1 cellular context compared by ENCODE assay signal in genomic region chr12:54389536-54390175, GRCh38.
TF ChIP-seq lines count a peak whose summit lies in the region.

No MANE protein-coding gene starts in this region.

TF ChIP-seq in H1, 55 proteins besides CTCF, POLR2A, EP300 and RAD21:
- no peak for TF ChIP-seq SIX5 (IDR thresholded peaks at IDR 0.05; ENCODE audit: low read depth, low read length)
- no peak for TF ChIP-seq CTBP2 (IDR thresholded peaks at IDR 0.05; ENCODE audit: borderline replicate concordance, insufficient read depth, insufficient read length, low read length)
- TF ChIP-seq ASH2L (IDR thresholded peaks at IDR 0.05; ENCODE audit: low read length), result no peak
- TF ChIP-seq, protein P1, sequence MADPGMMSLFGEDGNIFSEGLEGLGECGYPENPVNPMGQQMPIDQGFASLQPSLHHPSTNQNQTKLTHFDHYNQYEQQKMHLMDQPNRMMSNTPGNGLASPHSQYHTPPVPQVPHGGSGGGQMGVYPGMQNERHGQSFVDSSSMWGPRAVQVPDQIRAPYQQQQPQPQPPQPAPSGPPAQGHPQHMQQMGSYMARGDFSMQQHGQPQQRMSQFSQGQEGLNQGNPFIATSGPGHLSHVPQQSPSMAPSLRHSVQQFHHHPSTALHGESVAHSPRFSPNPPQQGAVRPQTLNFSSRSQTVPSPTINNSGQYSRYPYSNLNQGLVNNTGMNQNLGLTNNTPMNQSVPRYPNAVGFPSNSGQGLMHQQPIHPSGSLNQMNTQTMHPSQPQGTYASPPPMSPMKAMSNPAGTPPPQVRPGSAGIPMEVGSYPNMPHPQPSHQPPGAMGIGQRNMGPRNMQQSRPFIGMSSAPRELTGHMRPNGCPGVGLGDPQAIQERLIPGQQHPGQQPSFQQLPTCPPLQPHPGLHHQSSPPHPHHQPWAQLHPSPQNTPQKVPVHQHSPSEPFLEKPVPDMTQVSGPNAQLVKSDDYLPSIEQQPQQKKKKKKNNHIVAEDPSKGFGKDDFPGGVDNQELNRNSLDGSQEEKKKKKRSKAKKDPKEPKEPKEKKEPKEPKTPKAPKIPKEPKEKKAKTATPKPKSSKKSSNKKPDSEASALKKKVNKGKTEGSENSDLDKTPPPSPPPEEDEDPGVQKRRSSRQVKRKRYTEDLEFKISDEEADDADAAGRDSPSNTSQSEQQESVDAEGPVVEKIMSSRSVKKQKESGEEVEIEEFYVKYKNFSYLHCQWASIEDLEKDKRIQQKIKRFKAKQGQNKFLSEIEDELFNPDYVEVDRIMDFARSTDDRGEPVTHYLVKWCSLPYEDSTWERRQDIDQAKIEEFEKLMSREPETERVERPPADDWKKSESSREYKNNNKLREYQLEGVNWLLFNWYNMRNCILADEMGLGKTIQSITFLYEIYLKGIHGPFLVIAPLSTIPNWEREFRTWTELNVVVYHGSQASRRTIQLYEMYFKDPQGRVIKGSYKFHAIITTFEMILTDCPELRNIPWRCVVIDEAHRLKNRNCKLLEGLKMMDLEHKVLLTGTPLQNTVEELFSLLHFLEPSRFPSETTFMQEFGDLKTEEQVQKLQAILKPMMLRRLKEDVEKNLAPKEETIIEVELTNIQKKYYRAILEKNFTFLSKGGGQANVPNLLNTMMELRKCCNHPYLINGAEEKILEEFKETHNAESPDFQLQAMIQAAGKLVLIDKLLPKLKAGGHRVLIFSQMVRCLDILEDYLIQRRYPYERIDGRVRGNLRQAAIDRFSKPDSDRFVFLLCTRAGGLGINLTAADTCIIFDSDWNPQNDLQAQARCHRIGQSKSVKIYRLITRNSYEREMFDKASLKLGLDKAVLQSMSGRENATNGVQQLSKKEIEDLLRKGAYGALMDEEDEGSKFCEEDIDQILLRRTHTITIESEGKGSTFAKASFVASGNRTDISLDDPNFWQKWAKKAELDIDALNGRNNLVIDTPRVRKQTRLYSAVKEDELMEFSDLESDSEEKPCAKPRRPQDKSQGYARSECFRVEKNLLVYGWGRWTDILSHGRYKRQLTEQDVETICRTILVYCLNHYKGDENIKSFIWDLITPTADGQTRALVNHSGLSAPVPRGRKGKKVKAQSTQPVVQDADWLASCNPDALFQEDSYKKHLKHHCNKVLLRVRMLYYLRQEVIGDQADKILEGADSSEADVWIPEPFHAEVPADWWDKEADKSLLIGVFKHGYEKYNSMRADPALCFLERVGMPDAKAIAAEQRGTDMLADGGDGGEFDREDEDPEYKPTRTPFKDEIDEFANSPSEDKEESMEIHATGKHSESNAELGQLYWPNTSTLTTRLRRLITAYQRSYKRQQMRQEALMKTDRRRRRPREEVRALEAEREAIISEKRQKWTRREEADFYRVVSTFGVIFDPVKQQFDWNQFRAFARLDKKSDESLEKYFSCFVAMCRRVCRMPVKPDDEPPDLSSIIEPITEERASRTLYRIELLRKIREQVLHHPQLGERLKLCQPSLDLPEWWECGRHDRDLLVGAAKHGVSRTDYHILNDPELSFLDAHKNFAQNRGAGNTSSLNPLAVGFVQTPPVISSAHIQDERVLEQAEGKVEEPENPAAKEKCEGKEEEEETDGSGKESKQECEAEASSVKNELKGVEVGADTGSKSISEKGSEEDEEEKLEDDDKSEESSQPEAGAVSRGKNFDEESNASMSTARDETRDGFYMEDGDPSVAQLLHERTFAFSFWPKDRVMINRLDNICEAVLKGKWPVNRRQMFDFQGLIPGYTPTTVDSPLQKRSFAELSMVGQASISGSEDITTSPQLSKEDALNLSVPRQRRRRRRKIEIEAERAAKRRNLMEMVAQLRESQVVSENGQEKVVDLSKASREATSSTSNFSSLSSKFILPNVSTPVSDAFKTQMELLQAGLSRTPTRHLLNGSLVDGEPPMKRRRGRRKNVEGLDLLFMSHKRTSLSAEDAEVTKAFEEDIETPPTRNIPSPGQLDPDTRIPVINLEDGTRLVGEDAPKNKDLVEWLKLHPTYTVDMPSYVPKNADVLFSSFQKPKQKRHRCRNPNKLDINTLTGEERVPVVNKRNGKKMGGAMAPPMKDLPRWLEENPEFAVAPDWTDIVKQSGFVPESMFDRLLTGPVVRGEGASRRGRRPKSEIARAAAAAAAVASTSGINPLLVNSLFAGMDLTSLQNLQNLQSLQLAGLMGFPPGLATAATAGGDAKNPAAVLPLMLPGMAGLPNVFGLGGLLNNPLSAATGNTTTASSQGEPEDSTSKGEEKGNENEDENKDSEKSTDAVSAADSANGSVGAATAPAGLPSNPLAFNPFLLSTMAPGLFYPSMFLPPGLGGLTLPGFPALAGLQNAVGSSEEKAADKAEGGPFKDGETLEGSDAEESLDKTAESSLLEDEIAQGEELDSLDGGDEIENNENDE (IDR thresholded peaks at IDR 0.05; ENCODE audit: insufficient replicate concordance, low read length), result no peak
- TF ChIP-seq HDAC6 (IDR thresholded peaks at IDR 0.05; ENCODE audit: low read depth, low read length), result no peak
- no peak for TF ChIP-seq CBX8 (IDR thresholded peaks at IDR 0.05; ENCODE audit: borderline replicate concordance, low read depth, low read length)
- TF ChIP-seq FOSL1 (IDR thresholded peaks at IDR 0.05; ENCODE audit: insufficient read depth, low read depth, low read length), result no peak
- TF ChIP-seq TAF1 (IDR thresholded peaks at IDR 0.05; ENCODE audit: low read depth, low read length), result no peak
